Comparison of ENCODE assay signal across 19 cellular contexts in genomic region chr4:88280228-88280795, GRCh38. TPM values are rescaled to one million over a fixed set of nuclear protein-coding genes. Genes with fewer than 3 reads are reported as not detected.
DNase-seq lines count a peak whose midpoint lies in the region; ATAC-seq, FAIRE-seq and TF ChIP-seq lines count a peak whose summit lies in the region.
"Had no signal": no experiment of that assay in that cellular context is flagged by ENCODE, and none has a peak within 500 bp of the region (broad histone marks: within the 10 kb centered on the region; RNA-seq: fewer than 3 reads in every experiment).

No MANE protein-coding gene starts in this region.

- H3K27me3 ChIP-seq in left ventricle myocardium inferior (ENCODE audit: low read depth) (no peaks in the 10 kb centered on the region), Karpas-422 (ENCODE audit: low read length) (no peaks in the 10 kb centered on the region), GM12878 (replicated peaks in 1 of 2; ENCODE audit: control insufficient read depth in 2 of 2, insufficient read depth in 2 of 2, low read length in 1 of 2) (no peaks in the 10 kb centered on the region), thoracic aorta (replicated peaks; ENCODE audit: insufficient read depth) (no peaks in the 10 kb centered on the region)
- H3K27me3 ChIP-seq: left lung had no signal

- H3K9ac ChIP-seq in Karpas-422 (ENCODE audit: low read length), result peak overlapping the region; percentile 95
- H3K9ac ChIP-seq in GM12878 (ENCODE audit: control insufficient read depth, insufficient read depth, low read length), result peak overlapping the region; percentile 32

- RAD21 ChIA-PET in GM12878 (lab: Charles Lee; ENCODE audit: unreplicated experiment), result interaction anchor here (1.0 to 4.9 kb wide), 5 partner anchors 40 to 244 kb away, joined by 3 to 27 read pairs (median 4); partner anchors contain the start of genes HERC5 and PYURF

- TF ChIP-seq RAD21 in GM12878 (IDR thresholded peaks at IDR 0.05; ENCODE audit: insufficient read depth, low read depth, low read length), result no peak

- no peak for ATAC-seq in Right ventricle myocardium superior (ENCODE audit: poor library complexity)
- ATAC-seq in GM12878, result peak; percentile 5
- no peak for ATAC-seq in thoracic aorta (ENCODE audit: insufficient number of reproducible peaks, low FRiP score, low read depth)
- ATAC-seq in GM18868 (IDR thresholded peaks at IDR 0.05; ENCODE audit: unreplicated experiment), result no peak
- ATAC-seq: left lung, psoas muscle had no signal

- peak overlapping the region; percentile 93 for H3K27ac ChIP-seq in left ventricle myocardium inferior (replicated peaks)
- peak overlapping the region; percentile 97 for H3K27ac ChIP-seq in Karpas-422 (ENCODE audit: low read length)
- peak overlapping the region; percentile 98 for H3K27ac ChIP-seq in GM12878 (ENCODE audit: control insufficient read depth, insufficient read depth)
- H3K27ac ChIP-seq in thoracic aorta, result peak overlapping the region; percentile 30 to 51
- H3K27ac ChIP-seq: left lung, psoas muscle had no signal

- peak overlapping the region; percentile 94 for H3K4me3 ChIP-seq in left ventricle myocardium inferior
- peak overlapping the region; percentile 95 for H3K4me3 ChIP-seq in Karpas-422 (ENCODE audit: low read length)
- peak overlapping the region; percentile 64 for H3K4me3 ChIP-seq in GM12878
- H3K4me3 ChIP-seq in thoracic aorta, result no peak overlapping the region
- H3K4me3 ChIP-seq: left lung, psoas muscle had no signal

- H3K4me1 ChIP-seq in left ventricle myocardium inferior (peaks cover 85% of the 10 kb centered on the region), Karpas-422 (ENCODE audit: low read length) (peaks cover 88% of the 10 kb centered on the region), GM12878 (ENCODE audit: control insufficient read depth, insufficient read depth, low read length) (peaks cover 36% of the 10 kb centered on the region), thoracic aorta (ENCODE audit: control insufficient read depth in 1 of 2, low read depth in 2 of 2) (peaks cover 37 to 71% of the 10 kb centered on the region in 2 donors)

- TF ChIP-seq CTCF in left ventricle myocardium inferior (IDR thresholded peaks at IDR 0.05; ENCODE audit: borderline replicate concordance) (no peak), GM12878 (IDR thresholded peaks at IDR 0.05 in 2 of 3, conservative IDR thresholded peaks at IDR 0.05 in 1 of 3; ENCODE audit: control insufficient read depth in 2 of 3, extremely low read depth in 1 of 3, insufficient read depth in 1 of 3, low read depth in 3 of 3, low read length in 3 of 3) (no peak), thoracic aorta (IDR thresholded peaks at IDR 0.05) (no peak)

- peak overlapping the region; percentile 94 for H3K4me2 ChIP-seq in Karpas-422 (ENCODE audit: low read depth, low read length, poor library complexity, severe bottlenecking)
- peak overlapping the region; percentile 92 for H3K4me2 ChIP-seq in GM12878 (ENCODE audit: control insufficient read depth, insufficient read depth)

- peak; percentile 56 for FAIRE-seq in GM12878 (lab: Jason Lieb, UNC)
- FAIRE-seq: endometrium, TTC549 had no signal

- H2AFZ ChIP-seq in Karpas-422 (ENCODE audit: low read length) (no peak overlapping the region), GM12878 (ENCODE audit: control insufficient read depth, low read depth, low read length) (peak overlapping the region; percentile 50; the same call in 1 of the 2 replicates)

- intact Hi-C loops in left ventricle myocardium inferior (cut with micrococcal nuclease), result no loop called here
- intact Hi-C loops in Right ventricle myocardium superior (cut with DNase I), result loop anchor here (10.0 kb wide), 1 partner anchor 64 kb away; no protein-coding TSS in a partner anchor
- intact Hi-C loops in GM12878 (cut with micrococcal nuclease; ENCODE audit: unreplicated experiment), result no loop called here

- CTCF ChIA-PET in GM12878 (lab: Yijun Ruan, JAX), result interaction anchor here (0.7 to 2.2 kb wide), 8 partner anchors 40 to 247 kb away, joined by 3 to 8 read pairs (median 4); partner anchors contain the start of gene HERC6

- DNase-seq in left ventricle myocardium inferior, result no peak
- no peak for DNase-seq in Right ventricle myocardium superior
- peak; percentile 89 for DNase-seq in Karpas-422
- no peak for DNase-seq in GM12878 (ENCODE audit: low read depth, low spot score)
- no peak for DNase-seq in thoracic aorta (ENCODE audit: low spot score)
- DNase-seq in stimulated activated CD4-positive, alpha-beta T cell treated with anti-CD3 and anti-CD28 coated beads, Interleukin-15, amount 100 ng/mL, for 24 hours, result no peak
- no peak for DNase-seq in stimulated activated CD4-positive, alpha-beta T cell treated with anti-CD3 and anti-CD28 coated beads, Interleukin-2, amount 100 ng/mL, for 48 hours
- DNase-seq: activated naive CD4-positive, alpha-beta T cell treated with anti-CD3 and anti-CD28 coated beads, Interleukin-2, amount 50 U/mL, for 16 hours; caudate nucleus; DMS 273 treated with DMSO at 0.1 percent for 48 hours; foreskin fibroblast; left lung; NCI-H146; NCI-H446 treated with DMSO at 0.1 percent for 48 hours; psoas muscle; stimulated activated CD4-positive, alpha-beta T cell treated with anti-CD3 and anti-CD28 coated beads, Interleukin-12 subunit alpha, Interleukin-12 subunit beta, amount 100 ng/mL, for 4 hours had no signal

- H4K20me1 ChIP-seq in Karpas-422 (ENCODE audit: insufficient read depth, low read depth, low read length) (peaks cover 12% of the 10 kb centered on the region), GM12878 (ENCODE audit: control insufficient read depth, insufficient read depth) (no peaks in the 10 kb centered on the region)

- peaks cover 26% of the 10 kb centered on the region for H3K36me3 ChIP-seq in left ventricle myocardium inferior
- H3K36me3 ChIP-seq in Karpas-422 (ENCODE audit: insufficient read depth, low read length), result peaks cover 7% of the 10 kb centered on the region
- peaks cover 0 to 16% of the 10 kb centered on the region in 2 experiments; a peak in 2 of 4 replicates for H3K36me3 ChIP-seq in GM12878 (ENCODE audit: control insufficient read depth in 2 of 2, insufficient read depth in 2 of 2, low read length in 1 of 2)
- no peaks in the 10 kb centered on the region for H3K36me3 ChIP-seq in thoracic aorta

- in situ Hi-C loops in GM12878 (cut with MboI), result no loop called here

- SMC1A ChIA-PET in GM12878 (lab: Charles Lee; ENCODE audit: uncharacterized antibody, unreplicated experiment), result interaction anchor here (0.8 to 13.5 kb wide), 13 partner anchors 8 to 427 kb away, joined by 3 to 112 read pairs (median 3); partner anchors contain the start of genes HERC5 and PYURF

- BruUV-seq in GM12878 (replicated peaks; lab: Mats Ljungman, UMichigan), result no TSS peak

- TF ChIP-seq EP300 in GM12878 (IDR thresholded peaks at IDR 0.05; ENCODE audit: borderline replicate concordance in 1 of 2, control insufficient read depth in 1 of 2, low read depth in 2 of 2, low read length in 2 of 2), result no peak

- POLR2A ChIA-PET in GM12878 (lab: Charles Lee), result interaction anchor here (0.6 to 5.8 kb wide), 7 partner anchors 8 to 1751 kb away, joined by 3 to 27 read pairs (median 3); partner anchors contain the start of genes HERC5 and HERC6

- peaks cover 70% of the 10 kb centered on the region for H3K79me2 ChIP-seq in Karpas-422 (ENCODE audit: low read length)
- H3K79me2 ChIP-seq in GM12878 (ENCODE audit: control insufficient read depth, insufficient read depth, low read length), result peaks cover 76% of the 10 kb centered on the region

- H3K9me2 ChIP-seq in Karpas-422 (replicated peaks; ENCODE audit: insufficient read depth, low read length), result no peaks in the 10 kb centered on the region

- H3K9me3 ChIP-seq in left ventricle myocardium inferior (replicated peaks) (no peaks in the 10 kb centered on the region), Karpas-422 (ENCODE audit: low read length) (no peaks in the 10 kb centered on the region), GM12878 (replicated peaks; ENCODE audit: control insufficient read depth, insufficient read depth, low read length) (no peaks in the 10 kb centered on the region; the same call in 2 of the 3 replicates), thoracic aorta (no peaks in the 10 kb centered on the region)
- H3K9me3 ChIP-seq: left lung, psoas muscle had no signal

- no peak for TF ChIP-seq POLR2A in GM12878 (IDR thresholded peaks at IDR 0.05; ENCODE audit: low read depth, low read length)

- WGBS in GM12878 (ENCODE audit: insufficient coverage, insufficient replicate concordance, low lambda C conversion rate, missing lambda C conversion rate), result 0% methylated on average over 6 of the region's 6 CpGs

RNA-seq across cellular contexts. Expression of gene PPM1K, which starts 4.0 kb away (rescaled TPM):
- total RNA-seq in left ventricle myocardium inferior (248 TPM), Right ventricle myocardium superior (160 TPM), GM12878 (2014; rRNA removed) (43.7 and 52.3 TPM in 2 replicates), GM12878 (2014; rRNA removed; fragmentation: Illumina TruSeq; extraction: Trizol) (41.7 and 47.1 TPM in 2 replicates), GM12878 (2021) (48.3 and 48.4 TPM in 2 replicates), thoracic aorta (10 to 100 TPM; 66.3 to 70.8 TPM)
- 117 and 134 TPM in 2 replicates for total RNA-seq in Karpas-422 (2014; rRNA removed; shearing (Covaris generic); ENCODE audit: low replicate concordance)
- 241 and 259 TPM in 2 replicates for total RNA-seq in GM12878 (2013; cell fraction: nucleolus; rRNA removed)
- polyA plus RNA-seq in GM12878 (2011; ENCODE audit: low read depth), result 11.0 TPM
- polyA plus RNA-seq in GM12878 (2011; rRNA removed) (79.1 and 91.2 TPM in 2 replicates), GM12878 (2014; fragmentation: Illumina TruSeq; extraction: Trizol) (32.2 and 38.9 TPM in 2 replicates), GM12878 (2014; fragmentation: Nextera tagmentation; extraction: Ambion mirVana) (10 to 100 TPM; 25.3 to 25.4 TPM), GM12878 (2014; rRNA removed) (33.4 and 44.8 TPM in 2 replicates), GM12878 (2016; fragmentation: Nextera tagmentation; extraction: Ambion mirVana) (10 to 100 TPM; 25.0 to 26.9 TPM)
- 52.1 and 52.5 TPM in 2 replicates for polyA plus RNA-seq in GM12878 (2011; cell fraction: cytosol; rRNA removed)
- polyA plus RNA-seq in GM12878 (2011; cell fraction: nucleus; rRNA removed), result 58.7 and 59.0 TPM in 2 replicates
- polyA plus RNA-seq in GM12878 (2012), result 17.7 and 20.5 TPM in 2 replicates
- polyA minus RNA-seq in GM12878 (2011; rRNA and poly(A)+ RNA removed), result 154 and 215 TPM in 2 replicates
- 26.8 and 34.7 TPM in 2 replicates for polyA minus RNA-seq in GM12878 (2011; cell fraction: cytosol; rRNA and poly(A)+ RNA removed)
- 86.0 and 123 TPM in 2 replicates for polyA minus RNA-seq in GM12878 (2011; cell fraction: nucleus; rRNA and poly(A)+ RNA removed)

Comparison
In these comparisons a context has a peak if more than half of its experiments do, and no peak if none do; other contexts are left out.
1. H3K27ac ChIP-seq: peak in every context shown above with its lines; median percentile 98 in GM12878; 97 in Karpas-422; 93 in left ventricle myocardium inferior; 40 in thoracic aorta.